1 cellular context compared by ENCODE assay signal in the genomic region with DNA sequence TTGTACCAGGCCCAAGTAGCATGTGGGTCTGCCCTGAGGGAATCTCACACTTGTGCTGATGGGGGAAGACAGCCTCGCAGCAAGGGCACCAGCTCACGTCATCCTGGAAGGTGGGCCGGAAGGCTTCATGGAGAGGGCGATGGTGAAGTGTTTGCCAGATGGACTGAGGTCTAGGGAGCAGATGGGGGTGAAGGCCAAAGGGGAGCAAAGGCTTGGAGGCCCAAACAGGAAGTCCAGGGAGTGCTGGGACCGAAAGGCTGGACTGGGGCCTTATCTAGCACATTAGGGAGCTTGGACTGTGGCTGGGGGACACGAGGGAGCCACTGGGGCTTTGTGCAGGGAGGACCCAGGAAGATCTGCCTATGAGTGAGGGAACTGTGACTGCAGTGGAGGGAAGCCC.
TF ChIP-seq lines count a peak whose summit lies in the region.

No MANE protein-coding gene starts in this region.

TF ChIP-seq in HepG2, 621 proteins besides CTCF, POLR2A, EP300 and RAD21 (continued from another document):
- no peak for TF ChIP-seq RNF219 (CRISPR knock-in tag; IDR thresholded peaks at IDR 0.05)
- TF ChIP-seq, protein P1, sequence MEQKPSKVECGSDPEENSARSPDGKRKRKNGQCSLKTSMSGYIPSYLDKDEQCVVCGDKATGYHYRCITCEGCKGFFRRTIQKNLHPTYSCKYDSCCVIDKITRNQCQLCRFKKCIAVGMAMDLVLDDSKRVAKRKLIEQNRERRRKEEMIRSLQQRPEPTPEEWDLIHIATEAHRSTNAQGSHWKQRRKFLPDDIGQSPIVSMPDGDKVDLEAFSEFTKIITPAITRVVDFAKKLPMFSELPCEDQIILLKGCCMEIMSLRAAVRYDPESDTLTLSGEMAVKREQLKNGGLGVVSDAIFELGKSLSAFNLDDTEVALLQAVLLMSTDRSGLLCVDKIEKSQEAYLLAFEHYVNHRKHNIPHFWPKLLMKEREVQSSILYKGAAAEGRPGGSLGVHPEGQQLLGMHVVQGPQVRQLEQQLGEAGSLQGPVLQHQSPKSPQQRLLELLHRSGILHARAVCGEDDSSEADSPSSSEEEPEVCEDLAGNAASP (CRISPR knock-in tag; IDR thresholded peaks at IDR 0.05; ENCODE audit: borderline replicate concordance): no peak
TF ChIP-seq in HepG2: peak in this region for 23.
